8 cellular contexts compared by ENCODE assay signal in the genomic region with DNA sequence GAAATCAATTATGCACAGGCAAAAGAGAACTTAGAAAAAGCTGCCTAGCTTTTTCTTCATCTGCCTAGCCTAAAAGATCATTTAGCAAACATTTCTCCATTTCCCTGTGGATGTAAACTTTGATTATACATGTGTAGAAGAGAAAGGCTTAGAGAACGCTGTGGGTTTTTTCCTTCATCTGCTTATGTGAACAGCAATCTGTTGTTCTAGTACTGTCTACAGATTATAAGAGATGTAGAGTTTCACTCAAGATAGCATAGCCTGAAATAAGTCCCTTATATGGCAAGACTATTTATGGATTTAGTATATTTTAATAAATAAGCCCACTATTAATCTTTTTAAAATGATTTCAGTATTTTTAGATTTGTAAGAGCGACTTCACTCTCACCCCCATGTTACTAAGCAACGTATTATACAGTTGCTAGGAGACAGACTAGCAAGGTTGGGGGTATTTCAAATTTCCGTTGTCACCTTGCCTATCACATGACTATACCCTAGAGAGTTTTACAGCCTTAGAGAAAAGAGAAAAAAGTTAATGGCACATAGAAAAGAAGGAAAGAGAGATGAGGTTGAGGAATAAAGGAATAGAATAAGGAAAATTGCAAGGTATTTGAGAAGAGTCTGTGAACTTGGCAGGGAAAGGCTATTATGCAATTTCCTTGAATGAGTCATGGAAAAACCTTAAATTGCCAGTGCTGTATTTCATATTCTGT. TPM values are rescaled to one million over a fixed set of nuclear protein-coding genes. Genes with fewer than 3 reads are reported as not detected.
DNase-seq lines count a peak whose midpoint lies in the region; ATAC-seq and TF ChIP-seq lines count a peak whose summit lies in the region.

No MANE protein-coding gene starts in this region.

- no peaks in the 10 kb centered on the region for H3K9me2 ChIP-seq in PC-9 (ENCODE audit: insufficient read depth)

- DNase-seq in DMS79 (lab: John Stamatoyannopoulos, UW) (peak; percentile 89), LNCaP clone FGC (ENCODE audit: low read depth) (peak; percentile 49), PC-9 (peak; percentile 7 to 78), cerebellum (ENCODE audit: low spot score) (peak; percentile 77), left colon (no peak), stromal cell of bone marrow (ENCODE audit: low read depth) (peak; percentile 78), T1000 (lab: John Stamatoyannopoulos, UW) (no peak)

- CTCF ChIA-PET in PC-9 (lab: Charles Lee) = interaction anchor here (0.6 kb wide), 1 partner anchor 70 kb away, joined by 20 read pairs; the partner anchor contains the start of gene TUBA1B

- no TSS peak for BruUV-seq in PC-9 (replicated peaks; lab: Mats Ljungman, UMichigan)

- H2AFZ ChIP-seq in PC-9 = no peak overlapping the region; the same call in 1 of the 2 replicates

- H3F3A ChIP-seq in PC-9 (ENCODE audit: insufficient read depth, low read depth) = peaks cover 21% of the 10 kb centered on the region

- peak overlapping the region; percentile 66 for H3K4me2 ChIP-seq in PC-9

- POLR2A ChIA-PET in PC-9 (lab: Charles Lee; ENCODE audit: unreplicated experiment) = interaction anchor here (0.7 to 0.9 kb wide), 2 partner anchors 12 to 68 kb away, joined by 6 to 10 read pairs; partner anchors contain the start of gene TUBA1A

- no peak overlapping the region for H3K4me3 ChIP-seq in LNCaP clone FGC (ENCODE audit: low read depth, low read length)
- H3K4me3 ChIP-seq in PC-9 = no peak overlapping the region; the same call in 1 of the 2 replicates

- peaks cover 29% of the 10 kb centered on the region for H3K4me1 ChIP-seq in PC-9 (replicated peaks; ENCODE audit: insufficient read depth)

- H3K27me3 ChIP-seq in PC-9 (ENCODE audit: insufficient read depth, low read depth) = no peaks in the 10 kb centered on the region

- TF ChIP-seq CTCF in LNCaP clone FGC (IDR thresholded peaks at IDR 0.05; ENCODE audit: control insufficient read depth, extremely low read depth, insufficient read depth) = no peak
- no peak for TF ChIP-seq CTCF in PC-9 (conservative IDR thresholded peaks at IDR 0.05)

- no peaks in the 10 kb centered on the region for H3K79me2 ChIP-seq in PC-9 (ENCODE audit: low read depth)

- intact Hi-C loops in PC-9 (cut with micrococcal nuclease; ENCODE audit: unreplicated experiment) = loop anchor here (5.0 kb wide), 1 partner anchor 69 kb away; the partner anchor contains the start of gene TUBA1B
- intact Hi-C loops in left colon (cut with DNase I, micrococcal nuclease) = no loop called here

- H3K36me3 ChIP-seq in PC-9 (ENCODE audit: low read depth) = no peaks in the 10 kb centered on the region

- no peaks in the 10 kb centered on the region for H4K20me1 ChIP-seq in PC-9 (ENCODE audit: insufficient read depth)

- peak overlapping the region; percentile 88 for H3K27ac ChIP-seq in PC-9

- H3K9me3 ChIP-seq in PC-9 (ENCODE audit: insufficient read depth, low read depth) = no peaks in the 10 kb centered on the region

- peak; percentile 89 for ATAC-seq in left colon
- ATAC-seq in HG03460 (IDR thresholded peaks at IDR 0.05; ENCODE audit: unreplicated experiment) = no peak

RNA-seq across cellular contexts. Expression of gene TUBA1A, which starts 12.2 kb away (rescaled TPM):
- 14.1 and 14.2 TPM in 2 replicates for total RNA-seq in PC-9 (2021)
- 3,426 TPM for total RNA-seq in cerebellum
- total RNA-seq in left colon = 10 to 100 TPM; 12.8 to 57.7 TPM

Comparison
In these comparisons a context has a peak if more than half of its experiments do, and no peak if none do; other contexts are left out.
1. DNase-seq: peak in DMS79 (single experiment), LNCaP clone FGC (single experiment), PC-9 (2 of 2), cerebellum (single experiment) and stromal cell of bone marrow (single experiment); none in left colon (0 of 2) and T1000 (single experiment).
2. RNA of gene TUBA1A, which starts 12.2 kb away (total RNA-seq): 3,426 TPM in cerebellum (single experiment); 12.8 to 57.7 TPM in left colon and 14.1 to 14.2 TPM in PC-9; every median in the first group is over 10 times any median in the second.